In the genomic region with DNA sequence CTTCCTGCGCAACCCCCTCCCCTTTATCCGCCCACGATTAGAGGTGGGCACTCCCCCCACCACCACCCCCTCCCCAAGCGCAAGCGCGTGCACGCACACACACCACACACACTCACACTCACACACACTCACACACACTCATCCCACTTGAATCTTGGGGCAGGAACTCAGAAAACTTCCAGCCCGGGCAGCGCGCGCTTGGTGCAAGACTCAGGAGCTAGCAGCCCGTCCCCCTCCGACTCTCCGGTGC, we compare ENCODE assay signal across 1 cellular context.
TF ChIP-seq lines count a peak whose summit lies in the region.

Gene HMGA2, plus strand, starts transcription at position 170 of the 250 bp plus-strand sequence. CDS start 788 bp downstream, outside the sequence.

TF ChIP-seq in GM23338, 12 proteins besides CTCF, POLR2A, EP300 and RAD21 (continued from another document):
- TF ChIP-seq REST (IDR thresholded peaks at IDR 0.05; ENCODE audit: unreplicated experiment) (no peak), EZH2 (IDR thresholded peaks at IDR 0.05; ENCODE audit: low read depth, unreplicated experiment) (no peak), JUNB (IDR thresholded peaks at IDR 0.05; ENCODE audit: unreplicated experiment) (no peak), POLR2AphosphoS5 (IDR thresholded peaks at IDR 0.05; ENCODE audit: low read depth) (no peak)
